Comparison of ENCODE assay signal across 20 cellular contexts in genomic region chr3:53545365-53546031, GRCh38.
"Had no signal": no experiment of that assay in that cellular context is flagged by ENCODE, and none has a peak within 500 bp of the region (broad histone marks: within the 10 kb centered on the region; RNA-seq: fewer than 3 reads in every experiment).

No MANE protein-coding gene starts in this region.

- DNase-seq: activated CD4-positive, alpha-beta memory T cell treated with anti-CD3 and anti-CD28 coated beads for 36 hours; activated effector memory CD4-positive, alpha-beta T cell treated with Interleukin-2 at 50 U/mL for 16 hours; activated naive CD4-positive, alpha-beta T cell treated with anti-CD3 and anti-CD28 coated beads, Interleukin-2, amount 50 U/mL, for 16 hours; activated T-cell treated with anti-CD3 and anti-CD28 coated beads, Interleukin-2, amount 50 U/mL, for 4 hours; body of pancreas; effector CD8-positive, alpha-beta T cell; islet precursor cell; mesenchymal stem cell; ovary; SK-N-SH; small intestine; stimulated activated CD4-positive, alpha-beta T cell treated with anti-CD3 and anti-CD28 coated beads, Interleukin-4, amount 100 ng/mL, for 24 hours; stimulated activated CD8-positive, alpha-beta memory T cell treated with anti-CD3 and anti-CD28 coated beads, Interleukin-4, amount 100 ng/mL, for 48 hours; stimulated activated naive CD4-positive, alpha-beta T cell treated with Interleukin-2 at 50 U/mL for 16 hours; T-helper 1 cell; transverse colon had no signal

- H3K4me1 Mint-ChIP-seq: central memory CD8-positive, alpha-beta T cell had no signal

- FAIRE-seq: small intestine had no signal

- ATAC-seq: activated T-cell treated with anti-CD3 and anti-CD28 coated beads, Interleukin-2, amount 50 U/mL, for 4 hours; body of pancreas; left lobe of liver; natural killer cell treated with Interleukin-12 subunit alpha and Interleukin-12 subunit beta and Interleukin-15 and Interleukin-18, amount 100 ng/mL, for 72 hours had no signal

- H3K9me3 Mint-ChIP-seq: activated CD4-positive, alpha-beta memory T cell treated with anti-CD3 and anti-CD28 coated beads for 36 hours; activated T-cell treated with anti-CD3 and anti-CD28 coated beads, Interleukin-2, amount 50 U/mL, for 4 hours; central memory CD8-positive, alpha-beta T cell; natural killer cell treated with Interleukin-12 subunit alpha and Interleukin-12 subunit beta and Interleukin-15 and Interleukin-18, amount 100 ng/mL, for 72 hours had no signal

- H3K36me3 Mint-ChIP-seq: activated CD4-positive, alpha-beta memory T cell treated with anti-CD3 and anti-CD28 coated beads for 36 hours; natural killer cell treated with Interleukin-12 subunit alpha and Interleukin-12 subunit beta and Interleukin-15 and Interleukin-18, amount 100 ng/mL, for 72 hours had no signal

- H3K4me3 Mint-ChIP-seq: activated CD4-positive, alpha-beta memory T cell treated with anti-CD3 and anti-CD28 coated beads for 36 hours; activated T-cell treated with anti-CD3 and anti-CD28 coated beads, Interleukin-2, amount 50 U/mL, for 4 hours; central memory CD8-positive, alpha-beta T cell; natural killer cell treated with Interleukin-12 subunit alpha and Interleukin-12 subunit beta and Interleukin-15 and Interleukin-18, amount 100 ng/mL, for 72 hours had no signal

- H3K27ac Mint-ChIP-seq: activated CD4-positive, alpha-beta memory T cell treated with anti-CD3 and anti-CD28 coated beads for 36 hours; natural killer cell treated with Interleukin-12 subunit alpha and Interleukin-12 subunit beta and Interleukin-15 and Interleukin-18, amount 100 ng/mL, for 72 hours had no signal

- H3K4me3 ChIP-seq: body of pancreas, coronary artery, ovary, transverse colon had no signal
